12 cellular contexts compared by ENCODE assay signal in genomic region chr12:124700810-124701594, GRCh38.
DNase-seq lines count a peak whose midpoint lies in the region; FAIRE-seq and TF ChIP-seq lines count a peak whose summit lies in the region.
"Had no signal": no experiment of that assay in that cellular context is flagged by ENCODE, and none has a peak within 500 bp of the region (broad histone marks: within the 10 kb centered on the region; RNA-seq: fewer than 3 reads in every experiment).

No MANE protein-coding gene starts in this region.

- H3K79me2 ChIP-seq in H9 (ENCODE audit: insufficient read depth, low read length) (no peaks in the 10 kb centered on the region), smooth muscle cell (ENCODE audit: low read depth) (no peaks in the 10 kb centered on the region)
- H3K79me2 ChIP-seq: parathyroid adenoma had no signal

- FAIRE-seq in kidney (lab: Jason Lieb, UNC): no peak

- H3K4me1 ChIP-seq in H9 (ENCODE audit: insufficient read depth, low read length) (no peaks in the 10 kb centered on the region), kidney (ENCODE audit: control insufficient read depth in 1 of 2, insufficient read depth in 1 of 2, low read depth in 1 of 2, low read length in 2 of 2) (no peaks in the 10 kb centered on the region), smooth muscle cell (ENCODE audit: low read depth) (no peaks in the 10 kb centered on the region)
- H3K4me1 ChIP-seq: parathyroid adenoma had no signal

- WGBS in H9 (ENCODE audit: extremely low coverage, insufficient read length, low lambda C conversion rate): no CpG with 5 or more reads among the region's 17 CpGs
- 79% methylated on average over 17 of the region's 17 CpGs for WGBS in smooth muscle cell (ENCODE audit: low lambda C conversion rate)

- H3K14ac ChIP-seq in H9 (ENCODE audit: insufficient read depth, low read length): no peak overlapping the region; the same call in 1 of the 2 replicates

- no peak overlapping the region for H3K9ac ChIP-seq in H9 (ENCODE audit: extremely low read depth, insufficient read length, low read length)
- H3K9ac ChIP-seq in kidney (ENCODE audit: low read length in 2 of 2): no peak overlapping the region
- H3K9ac ChIP-seq in smooth muscle cell (ENCODE audit: low read depth): no peak overlapping the region
- H3K9ac ChIP-seq: parathyroid adenoma had no signal

- no peak overlapping the region for H3K4me3 Mint-ChIP-seq in H9

- H3K18ac ChIP-seq in H9 (ENCODE audit: insufficient read length, low read depth, low read length): no peak overlapping the region

- H3K23ac ChIP-seq in H9 (ENCODE audit: insufficient read length, low read depth, low read length): no peak overlapping the region

- H4K8ac ChIP-seq in H9 (replicated peaks; ENCODE audit: insufficient read length, low read depth, low read length): no peak overlapping the region

- H3K56ac ChIP-seq in H9 (ENCODE audit: insufficient read length, low read depth, low read length): no peak overlapping the region

- no peak overlapping the region for H3K4me2 ChIP-seq in H9 (ENCODE audit: insufficient read depth, insufficient read length, low read length)
- peak overlapping the region; percentile 6 for H3K4me2 ChIP-seq in smooth muscle cell

- no peak overlapping the region for H3K4ac ChIP-seq in H9 (ENCODE audit: low read depth, low read length)

- H3K23me2 ChIP-seq in H9 (ENCODE audit: insufficient read length, low read depth, low read length, poor library complexity, severe bottlenecking): no peaks in the 10 kb centered on the region

- no peak overlapping the region for H3K27ac ChIP-seq in H9 (ENCODE audit: insufficient read length, low read depth, low read length)
- no peak overlapping the region for H3K27ac ChIP-seq in kidney (ENCODE audit: low read depth in 2 of 2, low read length in 2 of 2)
- H3K27ac ChIP-seq in smooth muscle cell (ENCODE audit: low read depth): no peak overlapping the region
- H3K27ac ChIP-seq: parathyroid adenoma had no signal

- no peaks in the 10 kb centered on the region for H3K36me3 ChIP-seq in kidney (ENCODE audit: control insufficient read depth in 1 of 2, insufficient read depth in 2 of 2, low read length in 2 of 2)
- H3K36me3 ChIP-seq in smooth muscle cell (ENCODE audit: low read depth): no peaks in the 10 kb centered on the region

- H4K20me1 ChIP-seq in H9 (ENCODE audit: control insufficient read depth, insufficient read depth, insufficient read length) (no peaks in the 10 kb centered on the region), smooth muscle cell (ENCODE audit: low read depth) (no peaks in the 10 kb centered on the region)

- H3K9me3 ChIP-seq in H9 (ENCODE audit: control insufficient read depth, low read depth, low read length) (no peaks in the 10 kb centered on the region), kidney (ENCODE audit: control insufficient read depth in 1 of 2, low read length in 2 of 2) (no peaks in the 10 kb centered on the region), smooth muscle cell (replicated peaks; ENCODE audit: low read depth) (no peaks in the 10 kb centered on the region)

- H3K4me3 ChIP-seq in choroid plexus epithelial cell (ENCODE audit: low read depth, low read length) (no peak overlapping the region), kidney (ENCODE audit: low read length in 2 of 2) (no peak overlapping the region), smooth muscle cell (no peak overlapping the region)

- no peaks in the 10 kb centered on the region for H3K27me3 ChIP-seq in H9 (ENCODE audit: insufficient read depth, low read length)
- H3K27me3 ChIP-seq in smooth muscle cell (ENCODE audit: low read depth): no peaks in the 10 kb centered on the region

- H2AFZ ChIP-seq in H9 (ENCODE audit: low read length): no peak overlapping the region
- H2AFZ ChIP-seq in smooth muscle cell (ENCODE audit: low read depth): no peak overlapping the region
- H2AFZ ChIP-seq: parathyroid adenoma had no signal

- DNase-seq in H9 (peak; percentile 34), choroid plexus epithelial cell (ENCODE audit: low read depth) (peak; percentile 64), kidney (peak; percentile 75), smooth muscle cell (lab: John Stamatoyannopoulos, UW; ENCODE audit: unreplicated experiment) (no peak), NK-92 (lab: John Stamatoyannopoulos, UW; ENCODE audit: unreplicated experiment) (no peak), NCI-H748 treated with DMSO at 0.1 percent for 48 hours (lab: John Stamatoyannopoulos, UW) (no peak), HuH-7 (ENCODE audit: low spot score) (no peak)
- DNase-seq in activated CD4-positive, alpha-beta T cell treated with anti-CD3 and anti-CD28 coated beads for 1 hour: no peak
- DNase-seq: activated CD4-positive, alpha-beta T cell treated with anti-CD3 and anti-CD28 coated beads, Interleukin-2, amount 50 U/mL, for 4 hours; Calu3; NCI-H1436 had no signal

- no peak overlapping the region for H4K5ac ChIP-seq in H9 (ENCODE audit: insufficient read length, low read depth, low read length)

- no peak overlapping the region for H2BK15ac ChIP-seq in H9 (ENCODE audit: low read depth, low read length)

- H3K79me1 ChIP-seq in H9 (ENCODE audit: insufficient read depth, low read depth, low read length, poor library complexity, severe bottlenecking): no peaks in the 10 kb centered on the region

- peaks cover 0 to 1% (median 0%) of the 10 kb centered on the region in 3 experiments; a peak in 1 of 7 replicates for H3K36me3 Mint-ChIP-seq in H9 (ENCODE audit: insufficient read depth in 1 of 3, low read depth in 3 of 3)

- H2BK12ac ChIP-seq in H9 (ENCODE audit: insufficient read length, low read depth, low read length): no peak overlapping the region

- no peak overlapping the region for H2AK5ac ChIP-seq in H9 (ENCODE audit: insufficient read length, low read length)

- H3K4me1 Mint-ChIP-seq in H9: peaks cover 4 to 7% of the 10 kb centered on the region in 2 experiments

- no peak overlapping the region; a peak in 1 of 7 replicates for H3K27ac Mint-ChIP-seq in H9

- H3T11ph ChIP-seq in H9 (ENCODE audit: low read length): no peak overlapping the region

- no peak overlapping the region for H4K91ac ChIP-seq in H9 (ENCODE audit: insufficient read length, low read depth, low read length)

- H3K9me3 Mint-ChIP-seq in H9: peaks cover 2 to 7% of the 10 kb centered on the region in 2 experiments; a peak in 2 of 5 replicates

- H2BK20ac ChIP-seq in H9 (ENCODE audit: low read depth, low read length, poor library complexity, severe bottlenecking): no peak overlapping the region

- TF ChIP-seq CTCF in H9 (conservative IDR thresholded peaks at IDR 0.05): no peak
- no peak for TF ChIP-seq CTCF in choroid plexus epithelial cell (conservative IDR thresholded peaks at IDR 0.05; ENCODE audit: low read depth, low read length)
- no peak for TF ChIP-seq CTCF in kidney (IDR thresholded peaks at IDR 0.05; ENCODE audit: borderline replicate concordance, extremely low read depth, insufficient read depth)
- no peak for TF ChIP-seq CTCF in smooth muscle cell (IDR thresholded peaks at IDR 0.05; ENCODE audit: borderline replicate concordance, insufficient read depth, poor library complexity, severe bottlenecking)

- no peak overlapping the region for H2BK120ac ChIP-seq in H9 (ENCODE audit: low read depth, low read length, poor library complexity, severe bottlenecking)

- H3F3A ChIP-seq in smooth muscle cell (ENCODE audit: low read depth): peaks cover 9% of the 10 kb centered on the region

- peaks cover 7% of the 10 kb centered on the region for H3K27me3 Mint-ChIP-seq in H9 (ENCODE audit: low read depth)

- intact Hi-C loops in kidney (cut with DNase I): no loop called here

- no peak overlapping the region for H2BK5ac ChIP-seq in H9 (ENCODE audit: insufficient read length, low read length)

Comparison
In these comparisons a context has a peak if more than half of its experiments do, and no peak if none do; other contexts are left out.
1. DNase-seq: peak in H9 (single experiment), choroid plexus epithelial cell (single experiment) and kidney (single experiment); none in smooth muscle cell (single experiment), activated CD4-positive, alpha-beta T cell treated with anti-CD3 and anti-CD28 coated beads for 1 hour (single experiment), NK-92 (single experiment), NCI-H748 treated with DMSO at 0.1 percent for 48 hours (single experiment) and HuH-7 (single experiment).